30 cellular contexts compared by ENCODE assay signal in the genomic region with DNA sequence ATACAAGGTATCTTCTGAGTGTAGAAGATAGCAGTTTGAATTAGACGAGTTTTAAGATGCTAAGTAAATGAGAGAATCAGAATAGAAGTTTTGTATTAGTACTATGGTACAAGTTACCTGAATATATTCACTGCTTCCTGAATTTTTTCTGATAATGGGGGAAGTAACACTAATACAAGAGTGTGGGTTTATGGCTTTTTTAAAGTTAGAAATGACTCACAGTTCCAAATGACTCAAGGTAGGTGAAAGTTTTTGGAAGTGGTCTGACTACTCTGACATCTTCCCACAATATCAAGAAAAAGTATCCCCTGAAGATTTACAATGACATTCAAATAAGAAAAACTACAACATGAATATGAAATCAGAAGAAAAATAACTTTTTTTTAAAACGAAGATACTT.
"Had no signal": no experiment of that assay in that cellular context is flagged by ENCODE, and none has a peak within 500 bp of the region (broad histone marks: within the 10 kb centered on the region; RNA-seq: fewer than 3 reads in every experiment).

No MANE protein-coding gene starts in this region.

- DNase-seq: activated CD4-positive, alpha-beta memory T cell treated with anti-CD3 and anti-CD28 coated beads for 36 hours; activated CD4-positive, alpha-beta T cell treated with anti-CD3 and anti-CD28 coated beads for 36 hours; activated CD4-positive, alpha-beta T cell treated with anti-CD3 and anti-CD28 coated beads, Interleukin-2, amount 10 ng/mL, durations not matched to agents 24 days and 14 days; activated CD4-positive, CD25-positive, alpha-beta regulatory T cell; activated CD4-positive, CD25-positive, alpha-beta regulatory T cell treated with anti-CD3 and anti-CD28 coated beads, Interleukin-2, amount 50 U/mL, for 72 hours; activated CD8-positive, alpha-beta memory T cell treated with anti-CD3 and anti-CD28 coated beads, Interleukin-2, amount 10 ng/mL, durations not matched to agents 7 days and 5 days; activated CD8-positive, alpha-beta memory T cell treated with anti-CD3 and anti-CD28 coated beads, Interleukin-2, amount 50 U/mL, for 4 hours; activated CD8-positive, alpha-beta T cell treated with anti-CD3 and anti-CD28 coated beads, Interleukin-2, amount 10 ng/mL, durations not matched to agents 7 days and 5 days; activated gamma-delta T cell; activated naive CD4-positive, alpha-beta T cell; activated naive CD4-positive, alpha-beta T cell treated with anti-CD3 and anti-CD28 coated beads, Interleukin-2, amount 10 ng/mL, durations not matched to agents 7 days and 5 days; activated naive CD8-positive, alpha-beta T cell treated with anti-CD3 and anti-CD28 coated beads, Interleukin-2, amount 10 ng/mL, durations not matched to agents 7 days and 5 days; activated T-cell treated with anti-CD3 and anti-CD28 coated beads, Interleukin-2, amount 50 U/mL, for 1 hour; activated T-cell treated with anti-CD3 and anti-CD28 coated beads, Interleukin-2, amount 50 U/mL, for 72 hours; brain microvascular endothelial cell; dorsolateral prefrontal cortex; effector memory CD4-positive, alpha-beta T cell; endodermal cell; foreskin fibroblast; gastrocnemius medialis; glutamatergic neuron; heart left ventricle; T-helper 2 cell had no signal

- H3K36me3 ChIP-seq: ascending aorta, brain microvascular endothelial cell, gastrocnemius medialis, heart left ventricle had no signal

- H3K36me3 Mint-ChIP-seq: activated CD4-positive, alpha-beta memory T cell treated with anti-CD3 and anti-CD28 coated beads for 36 hours; activated CD8-positive, alpha-beta memory T cell treated with anti-CD3 and anti-CD28 coated beads, Interleukin-2, amount 10 ng/mL, durations not matched to agents 7 days and 5 days; activated naive CD4-positive, alpha-beta T cell treated with anti-CD3 and anti-CD28 coated beads, Interleukin-2, amount 10 ng/mL, durations not matched to agents 7 days and 5 days; activated naive CD4-positive, alpha-beta T cell treated with anti-CD3 and anti-CD28 coated beads, Interleukin-2, amount 50 U/mL, for 72 hours; activated naive CD8-positive, alpha-beta T cell treated with anti-CD3 and anti-CD28 coated beads, Interleukin-2, amount 10 ng/mL, durations not matched to agents 7 days and 5 days had no signal

- H3K9me3 Mint-ChIP-seq: activated CD4-positive, alpha-beta T cell treated with anti-CD3 and anti-CD28 coated beads, Interleukin-2, amount 10 ng/mL, durations not matched to agents 24 days and 14 days; endodermal cell had no signal

- H3K27me3 Mint-ChIP-seq: activated CD4-positive, alpha-beta memory T cell treated with anti-CD3 and anti-CD28 coated beads for 36 hours; activated CD4-positive, alpha-beta T cell treated with anti-CD3 and anti-CD28 coated beads for 36 hours; activated CD4-positive, alpha-beta T cell treated with anti-CD3 and anti-CD28 coated beads, Interleukin-2, amount 10 ng/mL, durations not matched to agents 24 days and 14 days; activated CD8-positive, alpha-beta memory T cell treated with anti-CD3 and anti-CD28 coated beads, Interleukin-2, amount 10 ng/mL, durations not matched to agents 7 days and 5 days; activated naive CD4-positive, alpha-beta T cell treated with anti-CD3 and anti-CD28 coated beads, Interleukin-2, amount 10 ng/mL, durations not matched to agents 7 days and 5 days; activated naive CD8-positive, alpha-beta T cell treated with anti-CD3 and anti-CD28 coated beads, Interleukin-2, amount 10 ng/mL, durations not matched to agents 7 days and 5 days; central memory CD8-positive, alpha-beta T cell; dendritic cell treated with granulocyte-macrophage colony-stimulating factor and Interleukin-4, amounts not matched to agents 40 ng/mL and 50 ng/mL, for 4 days had no signal

- ATAC-seq: activated CD4-positive, alpha-beta T cell treated with anti-CD3 and anti-CD28 coated beads for 36 hours; activated CD8-positive, alpha-beta memory T cell treated with anti-CD3 and anti-CD28 coated beads, Interleukin-2, amount 10 ng/mL, durations not matched to agents 7 days and 5 days; activated CD8-positive, alpha-beta T cell treated with anti-CD3 and anti-CD28 coated beads, Interleukin-2, amount 10 ng/mL, durations not matched to agents 7 days and 5 days; activated naive CD4-positive, alpha-beta T cell treated with anti-CD3 and anti-CD28 coated beads, Interleukin-2, amount 50 U/mL, for 72 hours; activated T-cell treated with anti-CD3 and anti-CD28 coated beads, Interleukin-2, amount 50 U/mL, for 72 hours; esophagus mucosa; gastrocnemius medialis; heart left ventricle had no signal

- H3K27ac Mint-ChIP-seq: activated CD4-positive, alpha-beta memory T cell treated with anti-CD3 and anti-CD28 coated beads for 36 hours; activated CD4-positive, alpha-beta T cell treated with anti-CD3 and anti-CD28 coated beads for 36 hours; activated CD4-positive, alpha-beta T cell treated with anti-CD3 and anti-CD28 coated beads, Interleukin-2, amount 10 ng/mL, durations not matched to agents 24 days and 14 days; activated CD8-positive, alpha-beta memory T cell treated with anti-CD3 and anti-CD28 coated beads, Interleukin-2, amount 10 ng/mL, durations not matched to agents 7 days and 5 days; activated CD8-positive, alpha-beta T cell treated with anti-CD3 and anti-CD28 coated beads, Interleukin-2, amount 10 ng/mL, durations not matched to agents 7 days and 5 days; activated naive CD4-positive, alpha-beta T cell treated with anti-CD3 and anti-CD28 coated beads, Interleukin-2, amount 10 ng/mL, durations not matched to agents 7 days and 5 days; activated naive CD4-positive, alpha-beta T cell treated with anti-CD3 and anti-CD28 coated beads, Interleukin-2, amount 50 U/mL, for 72 hours; activated naive CD8-positive, alpha-beta T cell treated with anti-CD3 and anti-CD28 coated beads, Interleukin-2, amount 10 ng/mL, durations not matched to agents 7 days and 5 days; activated T-cell treated with anti-CD3 and anti-CD28 coated beads, Interleukin-2, amount 50 U/mL, for 72 hours; dendritic cell treated with granulocyte-macrophage colony-stimulating factor and Interleukin-4, amounts not matched to agents 40 ng/mL and 50 ng/mL, for 4 days; endodermal cell had no signal

- H3K4me3 ChIP-seq: ascending aorta, coronary artery, dorsolateral prefrontal cortex, gastrocnemius medialis, heart left ventricle had no signal

- H3K4me3 Mint-ChIP-seq: activated CD4-positive, alpha-beta memory T cell treated with anti-CD3 and anti-CD28 coated beads for 36 hours; activated CD4-positive, alpha-beta T cell treated with anti-CD3 and anti-CD28 coated beads for 36 hours; activated CD4-positive, alpha-beta T cell treated with anti-CD3 and anti-CD28 coated beads, Interleukin-2, amount 10 ng/mL, durations not matched to agents 24 days and 14 days; activated CD8-positive, alpha-beta memory T cell treated with anti-CD3 and anti-CD28 coated beads, Interleukin-2, amount 10 ng/mL, durations not matched to agents 7 days and 5 days; activated CD8-positive, alpha-beta T cell treated with anti-CD3 and anti-CD28 coated beads, Interleukin-2, amount 10 ng/mL, durations not matched to agents 7 days and 5 days; activated naive CD4-positive, alpha-beta T cell treated with anti-CD3 and anti-CD28 coated beads, Interleukin-2, amount 10 ng/mL, durations not matched to agents 7 days and 5 days; activated naive CD8-positive, alpha-beta T cell treated with anti-CD3 and anti-CD28 coated beads, Interleukin-2, amount 10 ng/mL, durations not matched to agents 7 days and 5 days; activated T-cell treated with anti-CD3 and anti-CD28 coated beads, Interleukin-2, amount 50 U/mL, for 72 hours; central memory CD8-positive, alpha-beta T cell; dendritic cell treated with granulocyte-macrophage colony-stimulating factor and Interleukin-4, amounts not matched to agents 40 ng/mL and 50 ng/mL, for 4 days; endodermal cell had no signal

- H3K27ac ChIP-seq: ascending aorta, brain microvascular endothelial cell, coronary artery, dorsolateral prefrontal cortex, gastrocnemius medialis, heart left ventricle had no signal

- FAIRE-seq: bronchial epithelial cell had no signal

- H3K27me3 ChIP-seq: ascending aorta, brain microvascular endothelial cell, dorsolateral prefrontal cortex, gastrocnemius medialis, heart left ventricle had no signal

- H3K4me1 Mint-ChIP-seq: activated CD4-positive, alpha-beta T cell treated with anti-CD3 and anti-CD28 coated beads for 36 hours; activated CD4-positive, alpha-beta T cell treated with anti-CD3 and anti-CD28 coated beads, Interleukin-2, amount 10 ng/mL, durations not matched to agents 24 days and 14 days; activated CD8-positive, alpha-beta memory T cell treated with anti-CD3 and anti-CD28 coated beads, Interleukin-2, amount 10 ng/mL, durations not matched to agents 7 days and 5 days; activated naive CD4-positive, alpha-beta T cell treated with anti-CD3 and anti-CD28 coated beads, Interleukin-2, amount 10 ng/mL, durations not matched to agents 7 days and 5 days; activated naive CD8-positive, alpha-beta T cell treated with anti-CD3 and anti-CD28 coated beads, Interleukin-2, amount 10 ng/mL, durations not matched to agents 7 days and 5 days; central memory CD8-positive, alpha-beta T cell had no signal

- H3K4me1 ChIP-seq: ascending aorta, gastrocnemius medialis, heart left ventricle had no signal

- H3K9me3 ChIP-seq: gastrocnemius medialis had no signal
